Comparison of ENCODE assay signal across 9 cellular contexts in genomic region chr5:150488519-150489357, GRCh38. TPM values are rescaled to one million over a fixed set of nuclear protein-coding genes. Genes with fewer than 3 reads are reported as not detected.
DNase-seq lines count a peak whose midpoint lies in the region; ATAC-seq and TF ChIP-seq lines count a peak whose summit lies in the region.
"Had no signal": no experiment of that assay in that cellular context is flagged by ENCODE, and none has a peak within 500 bp of the region (broad histone marks: within the 10 kb centered on the region; RNA-seq: fewer than 3 reads in every experiment).

No MANE protein-coding gene starts in this region.

- H3K4me1 Mint-ChIP-seq in stimulated activated naive CD8-positive, alpha-beta T cell treated with anti-CD3 and anti-CD28 coated beads, Interleukin-15, amount 100 ng/mL, for 72 hours: peaks cover 10% of the 10 kb centered on the region

- H3K27ac ChIP-seq in C4-2B: peak overlapping the region; percentile 99
- H3K27ac ChIP-seq in SJSA1: peak overlapping the region; percentile 59
- H3K27ac ChIP-seq: WERI-Rb-1 had no signal

- H3K9me3 Mint-ChIP-seq in stimulated activated naive CD8-positive, alpha-beta T cell treated with anti-CD3 and anti-CD28 coated beads, Interleukin-15, amount 100 ng/mL, for 72 hours: no peaks in the 10 kb centered on the region

- DNase-seq in SJSA1 (ENCODE audit: low read depth in 1 of 2, low spot score in 2 of 2) (peak; percentile 73), fibroblast of peridontal ligament (ENCODE audit: extremely low read depth) (peak; percentile 82), nucleus accumbens (lab: John Stamatoyannopoulos, UW) (peak in 35 of 56 donors; percentile 20 to 76 (median 51)), NCI-H1048 (lab: John Stamatoyannopoulos, UW) (no peak), islet precursor cell (no peak), GM10248 (ENCODE audit: extremely low spot score) (no peak)
- no peak for DNase-seq in stimulated activated naive CD8-positive, alpha-beta T cell treated with anti-CD3 and anti-CD28 coated beads, Interleukin-15, amount 100 ng/mL, for 72 hours
- DNase-seq: WERI-Rb-1 had no signal

- POLR2A ChIA-PET in GM10248 (lab: Yijun Ruan, JAX): interaction anchor here (1.4 to 1.6 kb wide), 2 partner anchors 10 to 76 kb away, joined by 5 read pairs; partner anchors contain the start of gene CD74

- ATAC-seq in stimulated activated naive CD8-positive, alpha-beta T cell treated with anti-CD3 and anti-CD28 coated beads, Interleukin-15, amount 100 ng/mL, for 72 hours: no peak

- H3K27me3 Mint-ChIP-seq in stimulated activated naive CD8-positive, alpha-beta T cell treated with anti-CD3 and anti-CD28 coated beads, Interleukin-15, amount 100 ng/mL, for 72 hours: peaks cover 19% of the 10 kb centered on the region

- H3K27me3 ChIP-seq in SJSA1 (replicated peaks): no peaks in the 10 kb centered on the region

- CTCF ChIA-PET in GM10248 (lab: Yijun Ruan, JAX): interaction anchor here (1.2 to 6.5 kb wide), 9 partner anchors 9 to 73 kb away, joined by 3 to 45 read pairs (median 6); partner anchors contain the start of gene RPS14

- TF ChIP-seq CTCF in C4-2B (conservative IDR thresholded peaks at IDR 0.05) (no peak), GM10248 (IDR thresholded peaks at IDR 0.05; ENCODE audit: control extremely low read depth, extremely low read depth, low read depth, missing control alignments) (no peak)

- peak overlapping the region in 1 of 2 donors; percentile 21 for H3K27ac Mint-ChIP-seq in stimulated activated naive CD8-positive, alpha-beta T cell treated with anti-CD3 and anti-CD28 coated beads, Interleukin-15, amount 100 ng/mL, for 72 hours

- H3K4me1 ChIP-seq in SJSA1 (replicated peaks): peaks cover 76% of the 10 kb centered on the region

- no peak overlapping the region for H3K4me3 Mint-ChIP-seq in stimulated activated naive CD8-positive, alpha-beta T cell treated with anti-CD3 and anti-CD28 coated beads, Interleukin-15, amount 100 ng/mL, for 72 hours

- no peak overlapping the region for H3K4me3 ChIP-seq in SJSA1

- no peaks in the 10 kb centered on the region for H3K9me3 ChIP-seq in SJSA1 (replicated peaks)

- peaks cover 41% of the 10 kb centered on the region for H3K36me3 ChIP-seq in SJSA1

RNA-seq across cellular contexts. Expression of gene NDST1, which starts 19.2 kb away (rescaled TPM):
- 65.0 and 87.8 TPM in 2 replicates for total RNA-seq in SJSA1 (2014; rRNA removed; shearing (Covaris generic))

RNA-seq across cellular contexts. Expression of gene RPS14, which starts 39.2 kb away (rescaled TPM):
- total RNA-seq in SJSA1 (2014; rRNA removed; shearing (Covaris generic)): 2,445 and 3,427 TPM in 2 replicates

Comparison
In these comparisons a context has a peak if more than half of its experiments do, and no peak if none do; other contexts are left out.
1. DNase-seq: peak in SJSA1 (2 of 2), fibroblast of peridontal ligament (single experiment) and nucleus accumbens (35 of 56); none in NCI-H1048 (single experiment), stimulated activated naive CD8-positive, alpha-beta T cell treated with anti-CD3 and anti-CD28 coated beads, Interleukin-15, amount 100 ng/mL, for 72 hours (0 of 2), islet precursor cell (single experiment) and GM10248 (single experiment).